Comparison of ENCODE assay signal across 15 cellular contexts in the genomic region with DNA sequence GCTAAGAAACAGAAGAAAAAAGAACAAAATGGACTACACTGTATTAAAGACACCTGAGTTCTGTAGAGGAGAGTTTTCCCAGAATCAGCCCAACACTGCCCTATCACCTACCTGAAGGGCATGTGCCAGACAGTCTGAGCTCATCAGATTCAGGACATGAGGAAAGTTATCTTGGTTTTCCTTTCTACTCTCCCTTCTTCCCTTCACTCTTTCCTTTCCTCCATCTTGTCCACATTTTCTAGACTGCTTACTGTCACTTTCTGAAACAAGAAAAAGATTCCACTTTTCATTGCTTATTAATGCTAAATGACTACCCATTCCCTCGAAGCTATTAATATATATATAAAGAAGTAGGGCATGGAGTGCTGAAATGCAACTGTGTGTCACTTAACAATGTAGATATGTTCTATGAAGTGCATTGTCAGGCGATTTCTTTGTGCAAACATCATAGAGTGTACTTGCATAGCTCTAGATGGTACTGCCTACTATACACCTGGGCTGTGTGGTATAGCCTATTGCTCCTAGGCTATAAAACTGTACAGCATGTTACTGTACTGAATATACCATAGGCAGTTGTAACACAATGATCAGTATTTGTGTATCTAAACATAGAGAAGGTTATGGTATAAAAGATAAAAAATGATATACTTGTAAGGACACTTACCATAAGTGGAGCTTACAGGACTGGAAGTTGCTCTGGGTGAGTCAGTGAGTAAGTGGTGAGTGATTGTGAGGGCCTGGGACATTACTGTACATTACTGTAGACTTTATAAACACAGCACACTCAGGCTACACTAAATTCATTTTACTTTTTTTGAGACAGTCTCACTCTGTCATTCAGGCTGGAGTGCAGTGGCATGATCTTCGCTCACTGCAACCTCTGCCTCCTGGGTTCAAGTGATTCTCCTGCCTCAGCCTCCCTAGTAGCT.
DNase-seq lines count a peak whose midpoint lies in the region; TF ChIP-seq lines count a peak whose summit lies in the region.
"Had no signal": no experiment of that assay in that cellular context is flagged by ENCODE, and none has a peak within 500 bp of the region (broad histone marks: within the 10 kb centered on the region; RNA-seq: fewer than 3 reads in every experiment).

No MANE protein-coding gene starts in this region.

- POLR2A ChIA-PET in RWPE1 (lab: Yijun Ruan, JAX; ENCODE audit: low non-redundant PET), result interaction anchor here (0.6 to 1.1 kb wide), 2 partner anchors 110 to 147 kb away, joined by 3 to 4 read pairs; no protein-coding TSS in a partner anchor

- DNase-seq in GM04504 (ENCODE audit: low read depth), result peak; percentile 48
- DNase-seq in RWPE1 (ENCODE audit: low spot score), result no peak
- DNase-seq in epithelial cell of prostate (ENCODE audit: low read depth, low spot score), result no peak
- no peak for DNase-seq in osteoblast (ENCODE audit: insufficient read length, low spot score, missing footprints)
- no peak for DNase-seq in medulla oblongata (ENCODE audit: extremely low spot score)
- no peak for DNase-seq in nucleus accumbens (lab: John Stamatoyannopoulos, UW)
- no peak for DNase-seq in activated T-helper 1 cell treated with anti-CD3 and anti-CD28 coated beads, Interleukin-12 subunit alpha, Interleukin-12 subunit beta, Interleukin-2, Interleukin-4 antibody, amounts not matched to agents 30 ng/mL and 10 ng/mL and 1 ng/mL, durations not matched to agents 14 hours and 24 hours and 36 hours (ENCODE audit: low spot score)
- DNase-seq in HT-29 (ENCODE audit: low spot score), result no peak
- DNase-seq: activated CD4-positive, alpha-beta T cell treated with anti-CD3 and anti-CD28 coated beads, Interleukin-2, amount 50 U/mL, for 4 hours; CD4-positive, alpha-beta T cell; NCI-H1417; NCI-H510A; stimulated activated CD4-positive, alpha-beta T cell treated with anti-CD3 and anti-CD28 coated beads, Interleukin-4, amount 100 ng/mL, for 24 hours had no signal

- H3K79me2 ChIP-seq in osteoblast (ENCODE audit: insufficient read depth, low read length), result no peaks in the 10 kb centered on the region

- CTCF ChIA-PET in RWPE1 (lab: Yijun Ruan, JAX), result interaction anchor here (0.6 to 1.2 kb wide), 4 partner anchors 110 to 1150 kb away, joined by 3 to 4 read pairs (median 4); no protein-coding TSS in a partner anchor

- H3K4me2 ChIP-seq in osteoblast (ENCODE audit: insufficient read depth, low read length), result peak overlapping the region; percentile 22

- peaks cover 2% of the 10 kb centered on the region for H3K27me3 Mint-ChIP-seq in activated T-helper 1 cell treated with anti-CD3 and anti-CD28 coated beads, Interleukin-12 subunit alpha, Interleukin-12 subunit beta, Interleukin-2, Interleukin-4 antibody, amounts not matched to agents 30 ng/mL and 10 ng/mL and 1 ng/mL, durations not matched to agents 14 hours and 24 hours and 36 hours (ENCODE audit: insufficient read depth)
- H3K27me3 Mint-ChIP-seq: CD4-positive, alpha-beta T cell had no signal

- no peaks in the 10 kb centered on the region for H3K36me3 ChIP-seq in osteoblast (ENCODE audit: insufficient read depth, low read length)

- peaks cover 12% of the 10 kb centered on the region for H3K4me1 Mint-ChIP-seq in activated T-helper 1 cell treated with anti-CD3 and anti-CD28 coated beads, Interleukin-12 subunit alpha, Interleukin-12 subunit beta, Interleukin-2, Interleukin-4 antibody, amounts not matched to agents 30 ng/mL and 10 ng/mL and 1 ng/mL, durations not matched to agents 14 hours and 24 hours and 36 hours (ENCODE audit: low read depth)

- H3K27ac ChIP-seq in RWPE1, result peak overlapping the region; percentile 65
- peak overlapping the region; percentile 87 for H3K27ac ChIP-seq in epithelial cell of prostate
- H3K27ac ChIP-seq in osteoblast (ENCODE audit: low read depth, low read length), result peak overlapping the region; percentile 96

- H3K36me3 Mint-ChIP-seq in activated T-helper 1 cell treated with anti-CD3 and anti-CD28 coated beads, Interleukin-12 subunit alpha, Interleukin-12 subunit beta, Interleukin-2, Interleukin-4 antibody, amounts not matched to agents 30 ng/mL and 10 ng/mL and 1 ng/mL, durations not matched to agents 14 hours and 24 hours and 36 hours (ENCODE audit: low read depth), result peaks cover 2% of the 10 kb centered on the region

- no peak overlapping the region for H3K27ac Mint-ChIP-seq in activated T-helper 1 cell treated with anti-CD3 and anti-CD28 coated beads, Interleukin-12 subunit alpha, Interleukin-12 subunit beta, Interleukin-2, Interleukin-4 antibody, amounts not matched to agents 30 ng/mL and 10 ng/mL and 1 ng/mL, durations not matched to agents 14 hours and 24 hours and 36 hours
- H3K27ac Mint-ChIP-seq: activated T-helper 2 cell treated with anti-CD3 and anti-CD28 coated beads, Interferon-gamma antibody, Interleukin-2, Interleukin-4, amounts not matched to agents 10 μg/mL and 5 μg/mL and 100 μg/mL, durations not matched to agents 14 hours and 24 hours and 36 hours; CD4-positive, alpha-beta T cell; stimulated activated naive CD8-positive, alpha-beta T cell treated with anti-CD3 and anti-CD28 coated beads, Interleukin-15, Interleukin-2, amounts not matched to agents 100 ng/mL and 50 ng/mL, for 24 hours had no signal

- no peaks in the 10 kb centered on the region for H3K27me3 ChIP-seq in osteoblast (ENCODE audit: insufficient read depth, low read length)

- TF ChIP-seq CTCF in RWPE1 (conservative IDR thresholded peaks at IDR 0.05; ENCODE audit: low read depth), result no peak
- no peak for TF ChIP-seq CTCF in osteoblast (IDR thresholded peaks at IDR 0.05; ENCODE audit: extremely low read depth, low read depth, low read length)

- peaks cover 40% of the 10 kb centered on the region for H3K4me1 ChIP-seq in osteoblast (ENCODE audit: insufficient read depth, low read length)

- H2AFZ ChIP-seq in osteoblast (ENCODE audit: low read length), result no peak overlapping the region

- H3K9me3 Mint-ChIP-seq in activated T-helper 1 cell treated with anti-CD3 and anti-CD28 coated beads, Interleukin-12 subunit alpha, Interleukin-12 subunit beta, Interleukin-2, Interleukin-4 antibody, amounts not matched to agents 30 ng/mL and 10 ng/mL and 1 ng/mL, durations not matched to agents 14 hours and 24 hours and 36 hours, result peaks cover 6% of the 10 kb centered on the region
- H3K9me3 Mint-ChIP-seq: CD4-positive, alpha-beta T cell had no signal

- no peak overlapping the region for H3K4me3 ChIP-seq in osteoblast (ENCODE audit: insufficient read depth, low read length)

- H3K9me3 ChIP-seq in osteoblast (ENCODE audit: low read depth, low read length), result no peaks in the 10 kb centered on the region

- H3K4me3 Mint-ChIP-seq in activated T-helper 1 cell treated with anti-CD3 and anti-CD28 coated beads, Interleukin-12 subunit alpha, Interleukin-12 subunit beta, Interleukin-2, Interleukin-4 antibody, amounts not matched to agents 30 ng/mL and 10 ng/mL and 1 ng/mL, durations not matched to agents 14 hours and 24 hours and 36 hours, result no peak overlapping the region
- H3K4me3 Mint-ChIP-seq: CD4-positive, alpha-beta T cell; stimulated activated naive CD8-positive, alpha-beta T cell treated with anti-CD3 and anti-CD28 coated beads, Interleukin-15, Interleukin-2, amounts not matched to agents 100 ng/mL and 50 ng/mL, for 24 hours had no signal

- intact Hi-C loops in activated T-helper 1 cell treated with anti-CD3 and anti-CD28 coated beads, Interleukin-12 subunit alpha, Interleukin-12 subunit beta, Interleukin-2, Interleukin-4 antibody, amounts not matched to agents 30 ng/mL and 10 ng/mL and 1 ng/mL, durations not matched to agents 14 hours and 24 hours and 36 hours (cut with micrococcal nuclease), result no loop called here

- H4K20me1 ChIP-seq in osteoblast (ENCODE audit: insufficient read depth, low read length), result no peaks in the 10 kb centered on the region
